8 cellular contexts compared by ENCODE assay signal in the genomic region with DNA sequence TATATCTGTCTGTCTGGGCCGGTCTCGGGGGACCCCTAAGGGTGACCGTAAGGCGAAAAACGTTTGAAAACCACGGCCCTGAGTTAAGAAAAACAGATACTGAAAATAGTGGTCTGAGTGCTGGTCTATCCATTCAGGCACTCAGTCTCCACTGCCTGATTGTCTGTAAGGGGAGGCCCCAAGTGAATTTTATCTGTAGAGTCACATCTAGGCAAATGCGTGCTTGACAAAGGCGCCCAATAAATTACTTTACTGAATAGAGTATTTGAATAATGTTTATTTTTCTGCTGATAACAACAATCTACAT. TPM values are rescaled to one million over a fixed set of nuclear protein-coding genes. Genes with fewer than 3 reads are reported as not detected.
A peak's percentile ranks its signal among the peaks of the same experiment; 100 is the strongest.
DNase-seq lines count a peak whose midpoint lies in the region; ATAC-seq and TF ChIP-seq lines count a peak whose summit lies in the region.

No MANE protein-coding gene starts in this region.

- peak overlapping the region; percentile 98 for H3K27ac ChIP-seq in A673 (ENCODE audit: low read depth, low read length, poor library complexity, severe bottlenecking)
- H3K27ac ChIP-seq in layer of hippocampus (ENCODE audit: low read depth, low read length): peak overlapping the region; percentile 96
- H3K27ac ChIP-seq in tibial artery: peak overlapping the region; percentile 90 to 93

- POLR2A ChIA-PET in A673 (lab: Charles Lee; ENCODE audit: low non-redundant PET): no interaction called here
- POLR2A ChIA-PET in activated naive CD8-positive, alpha-beta T cell treated with anti-CD3 and anti-CD28 coated beads, Interleukin-2, amount 10 ng/mL, durations not matched to agents 7 days and 5 days (lab: Charles Lee): interaction anchor here (0.9 kb wide), 1 partner anchor 10 kb away, joined by 3 read pairs; no protein-coding TSS in a partner anchor

- BruUV-seq in A673 (replicated peaks; lab: Mats Ljungman, UMichigan): TSS peak; percentile 65

- peak overlapping the region; percentile 95 for H3K4me3 Mint-ChIP-seq in HFFc6
- peak overlapping the region; percentile 98 for H3K4me3 Mint-ChIP-seq in activated naive CD8-positive, alpha-beta T cell treated with anti-CD3 and anti-CD28 coated beads, Interleukin-2, amount 10 ng/mL, durations not matched to agents 7 days and 5 days

- peaks cover 36% of the 10 kb centered on the region for H3K4me1 Mint-ChIP-seq in HFFc6 (ENCODE audit: low read depth)
- H3K4me1 Mint-ChIP-seq in activated naive CD8-positive, alpha-beta T cell treated with anti-CD3 and anti-CD28 coated beads, Interleukin-2, amount 10 ng/mL, durations not matched to agents 7 days and 5 days: peaks cover 22% of the 10 kb centered on the region

- peak overlapping the region; percentile 97 for H3K27ac Mint-ChIP-seq in HFFc6
- H3K27ac Mint-ChIP-seq in activated naive CD8-positive, alpha-beta T cell treated with anti-CD3 and anti-CD28 coated beads, Interleukin-2, amount 10 ng/mL, durations not matched to agents 7 days and 5 days: peak overlapping the region; percentile 98

- H3K4me1 ChIP-seq in A673 (ENCODE audit: insufficient read depth, low read length, poor library complexity, severe bottlenecking) (peaks cover 5% of the 10 kb centered on the region), tibial artery (peaks cover 0 to 44% (median 0%) of the 10 kb centered on the region in 4 donors)

- H3K9me3 ChIP-seq in A673 (ENCODE audit: low read depth, low read length, poor library complexity, severe bottlenecking): no peaks in the 10 kb centered on the region
- H3K9me3 ChIP-seq in tibial artery: no peaks in the 10 kb centered on the region

- H3K9me3 Mint-ChIP-seq in HFFc6: no peaks in the 10 kb centered on the region
- H3K9me3 Mint-ChIP-seq in activated naive CD8-positive, alpha-beta T cell treated with anti-CD3 and anti-CD28 coated beads, Interleukin-2, amount 10 ng/mL, durations not matched to agents 7 days and 5 days: no peaks in the 10 kb centered on the region

- DNase-seq in A673 (ENCODE audit: low spot score): no peak
- DNase-seq in HFFc6: no peak
- no peak for DNase-seq in activated naive CD8-positive, alpha-beta T cell treated with anti-CD3 and anti-CD28 coated beads, Interleukin-2, amount 10 ng/mL, durations not matched to agents 7 days and 5 days
- no peak for DNase-seq in tibial artery
- DNase-seq in GM20000 (ENCODE audit: low spot score): no peak
- no peak for DNase-seq in HK-2 (ENCODE audit: unreplicated experiment)

- TF ChIP-seq CTCF in A673 (conservative IDR thresholded peaks at IDR 0.05; ENCODE audit: low read depth, low read length) (no peak), HFFc6 (IDR thresholded peaks at IDR 0.05) (no peak), tibial artery (IDR thresholded peaks at IDR 0.05) (no peak), GM20000 (IDR thresholded peaks at IDR 0.05; ENCODE audit: extremely low read depth, missing control alignments) (no peak)

- ATAC-seq in activated naive CD8-positive, alpha-beta T cell treated with anti-CD3 and anti-CD28 coated beads, Interleukin-2, amount 10 ng/mL, durations not matched to agents 7 days and 5 days (ENCODE audit: low read depth): no peak
- no peak for ATAC-seq in GM18868 (IDR thresholded peaks at IDR 0.05; ENCODE audit: unreplicated experiment)

- H3K27me3 Mint-ChIP-seq in HFFc6 (ENCODE audit: insufficient read depth): no peaks in the 10 kb centered on the region; the same call in 1 of the 2 replicates
- no peaks in the 10 kb centered on the region for H3K27me3 Mint-ChIP-seq in activated naive CD8-positive, alpha-beta T cell treated with anti-CD3 and anti-CD28 coated beads, Interleukin-2, amount 10 ng/mL, durations not matched to agents 7 days and 5 days

- H3K36me3 ChIP-seq in A673 (ENCODE audit: insufficient read depth, low read length, poor library complexity, severe bottlenecking) (peaks cover 14% of the 10 kb centered on the region), tibial artery (peaks cover 0 to 5% (median 4%) of the 10 kb centered on the region in 3 donors)

- CTCF ChIA-PET in A673 (lab: Charles Lee): no interaction called here

- intact Hi-C loops in A673 (cut with micrococcal nuclease; ENCODE audit: unreplicated experiment) (no loop called here), tibial artery (cut with DNase I; ENCODE audit: low total_unique reads) (no loop called here)

- H3K27me3 ChIP-seq in A673 (replicated peaks; ENCODE audit: insufficient read depth, low read depth, low read length, poor library complexity) (no peaks in the 10 kb centered on the region), layer of hippocampus (ENCODE audit: control insufficient read depth, insufficient read depth, low read length) (no peaks in the 10 kb centered on the region), tibial artery (no peaks in the 10 kb centered on the region)

- H3K36me3 Mint-ChIP-seq in HFFc6 (ENCODE audit: low read depth): peaks cover 5% of the 10 kb centered on the region; the same call in 1 of the 2 replicates
- peaks cover 14% of the 10 kb centered on the region for H3K36me3 Mint-ChIP-seq in activated naive CD8-positive, alpha-beta T cell treated with anti-CD3 and anti-CD28 coated beads, Interleukin-2, amount 10 ng/mL, durations not matched to agents 7 days and 5 days

- peak overlapping the region; percentile 80 for H3K4me3 ChIP-seq in A673 (ENCODE audit: low read depth, low read length, poor library complexity, severe bottlenecking)
- H3K4me3 ChIP-seq in tibial artery: peak overlapping the region; percentile 62 to 75

RNA-seq across cellular contexts. Expression of a gene that starts 0.5 kb away (rescaled TPM):
- total RNA-seq in A673 (2021): 46.0 and 48.8 TPM in 2 replicates
- total RNA-seq in HFFc6 (2021; fragmentation: NEBNext Ultra II Directional; extraction: Animal tissue kit (Norgen Biotek cat#: 25700)): 10 to 100 TPM; 60.5 to 74.5 (median 68.1) TPM
- 10 to 100 TPM; 36.9 to 41.1 TPM for total RNA-seq in activated naive CD8-positive, alpha-beta T cell treated with anti-CD3 and anti-CD28 coated beads, Interleukin-2, amount 10 ng/mL, durations not matched to agents 7 days and 5 days

RNA-seq across cellular contexts. Expression of a gene that starts 0.8 kb away (rescaled TPM):
- 50.2 and 61.8 TPM in 2 replicates for total RNA-seq in A673 (2021)
- 10 to 100 TPM; 40.3 to 65.8 (median 45.0) TPM for total RNA-seq in HFFc6 (2021; fragmentation: NEBNext Ultra II Directional; extraction: Animal tissue kit (Norgen Biotek cat#: 25700))
- 10 to 100 TPM; 27.7 to 32.5 TPM for total RNA-seq in activated naive CD8-positive, alpha-beta T cell treated with anti-CD3 and anti-CD28 coated beads, Interleukin-2, amount 10 ng/mL, durations not matched to agents 7 days and 5 days

RNA-seq across cellular contexts. Expression of a gene that starts 17.7 kb away (rescaled TPM):
- total RNA-seq in A673 (2021): 267 and 316 TPM in 2 replicates
- 100 to 1,000 TPM; 127 to 361 (median 160) TPM for total RNA-seq in HFFc6 (2021; fragmentation: NEBNext Ultra II Directional; extraction: Animal tissue kit (Norgen Biotek cat#: 25700))
- 100 to 1,000 TPM; 271 to 325 TPM for total RNA-seq in activated naive CD8-positive, alpha-beta T cell treated with anti-CD3 and anti-CD28 coated beads, Interleukin-2, amount 10 ng/mL, durations not matched to agents 7 days and 5 days

RNA-seq across cellular contexts. Expression of a gene that starts 22.5 kb away (rescaled TPM):
- total RNA-seq in A673 (2021): not detected in 2 replicates
- not detected for total RNA-seq in HFFc6 (2021; fragmentation: NEBNext Ultra II Directional; extraction: Animal tissue kit (Norgen Biotek cat#: 25700))
- 1 to 10 TPM in 1 of 2 experiments, under 1 TPM in 1; 0.48 to 1.1 TPM for total RNA-seq in activated naive CD8-positive, alpha-beta T cell treated with anti-CD3 and anti-CD28 coated beads, Interleukin-2, amount 10 ng/mL, durations not matched to agents 7 days and 5 days

RNA-seq across cellular contexts. Expression of a gene that starts 59.9 kb away (rescaled TPM):
- total RNA-seq in A673 (2021): 33.8 and 44.5 TPM in 2 replicates
- 10 to 100 TPM; 15.2 to 23.8 (median 19.7) TPM for total RNA-seq in HFFc6 (2021; fragmentation: NEBNext Ultra II Directional; extraction: Animal tissue kit (Norgen Biotek cat#: 25700))
- total RNA-seq in activated naive CD8-positive, alpha-beta T cell treated with anti-CD3 and anti-CD28 coated beads, Interleukin-2, amount 10 ng/mL, durations not matched to agents 7 days and 5 days: 10 to 100 TPM; 13.5 to 14.5 TPM
